1 cellular context compared by ENCODE assay signal in the genomic region with DNA sequence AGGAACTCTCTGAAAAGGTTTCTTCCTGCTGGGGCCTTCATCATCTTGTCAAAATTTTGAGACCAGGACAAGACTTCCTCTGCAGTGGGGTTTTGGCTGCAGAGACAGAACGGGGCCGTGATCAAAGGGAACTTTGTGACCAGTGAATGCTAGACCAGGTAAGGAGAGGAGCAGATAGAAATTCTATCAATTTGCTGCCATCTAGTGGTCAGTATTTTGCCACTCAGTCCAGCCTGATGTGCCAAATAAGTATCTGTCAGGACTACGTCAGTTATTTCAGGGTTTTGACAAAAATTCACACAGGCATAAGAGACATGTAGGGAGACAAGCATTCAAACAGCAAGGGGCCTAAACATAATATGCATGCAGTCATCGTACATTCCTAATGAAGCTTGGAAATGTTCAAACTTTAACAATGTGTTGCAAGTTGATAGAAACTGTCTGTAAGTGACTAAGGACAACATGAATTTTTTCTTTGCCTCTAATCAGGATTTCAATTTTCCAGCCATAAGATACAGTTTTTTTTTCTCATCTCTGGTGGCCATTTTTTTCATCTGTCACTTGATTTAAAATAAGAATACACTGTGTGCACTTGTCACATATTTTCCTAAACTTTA.
TF ChIP-seq lines count a peak whose summit lies in the region.

No MANE protein-coding gene starts in this region.

TF ChIP-seq in K562, 482 proteins besides CTCF, POLR2A, EP300 and RAD21 (continued from another document):
- TF ChIP-seq, protein P1, sequence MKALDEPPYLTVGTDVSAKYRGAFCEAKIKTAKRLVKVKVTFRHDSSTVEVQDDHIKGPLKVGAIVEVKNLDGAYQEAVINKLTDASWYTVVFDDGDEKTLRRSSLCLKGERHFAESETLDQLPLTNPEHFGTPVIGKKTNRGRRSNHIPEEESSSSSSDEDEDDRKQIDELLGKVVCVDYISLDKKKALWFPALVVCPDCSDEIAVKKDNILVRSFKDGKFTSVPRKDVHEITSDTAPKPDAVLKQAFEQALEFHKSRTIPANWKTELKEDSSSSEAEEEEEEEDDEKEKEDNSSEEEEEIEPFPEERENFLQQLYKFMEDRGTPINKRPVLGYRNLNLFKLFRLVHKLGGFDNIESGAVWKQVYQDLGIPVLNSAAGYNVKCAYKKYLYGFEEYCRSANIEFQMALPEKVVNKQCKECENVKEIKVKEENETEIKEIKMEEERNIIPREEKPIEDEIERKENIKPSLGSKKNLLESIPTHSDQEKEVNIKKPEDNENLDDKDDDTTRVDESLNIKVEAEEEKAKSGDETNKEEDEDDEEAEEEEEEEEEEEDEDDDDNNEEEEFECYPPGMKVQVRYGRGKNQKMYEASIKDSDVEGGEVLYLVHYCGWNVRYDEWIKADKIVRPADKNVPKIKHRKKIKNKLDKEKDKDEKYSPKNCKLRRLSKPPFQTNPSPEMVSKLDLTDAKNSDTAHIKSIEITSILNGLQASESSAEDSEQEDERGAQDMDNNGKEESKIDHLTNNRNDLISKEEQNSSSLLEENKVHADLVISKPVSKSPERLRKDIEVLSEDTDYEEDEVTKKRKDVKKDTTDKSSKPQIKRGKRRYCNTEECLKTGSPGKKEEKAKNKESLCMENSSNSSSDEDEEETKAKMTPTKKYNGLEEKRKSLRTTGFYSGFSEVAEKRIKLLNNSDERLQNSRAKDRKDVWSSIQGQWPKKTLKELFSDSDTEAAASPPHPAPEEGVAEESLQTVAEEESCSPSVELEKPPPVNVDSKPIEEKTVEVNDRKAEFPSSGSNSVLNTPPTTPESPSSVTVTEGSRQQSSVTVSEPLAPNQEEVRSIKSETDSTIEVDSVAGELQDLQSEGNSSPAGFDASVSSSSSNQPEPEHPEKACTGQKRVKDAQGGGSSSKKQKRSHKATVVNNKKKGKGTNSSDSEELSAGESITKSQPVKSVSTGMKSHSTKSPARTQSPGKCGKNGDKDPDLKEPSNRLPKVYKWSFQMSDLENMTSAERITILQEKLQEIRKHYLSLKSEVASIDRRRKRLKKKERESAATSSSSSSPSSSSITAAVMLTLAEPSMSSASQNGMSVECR (CRISPR knock-in tag; IDR thresholded peaks at IDR 0.05): no peak
- TF ChIP-seq SMC3 (conservative IDR thresholded peaks at IDR 0.05; ENCODE audit: insufficient read depth, low read depth, low read length) (peak; percentile 70), ATF1 (CRISPR knock-in tag; IDR thresholded peaks at IDR 0.05) (no peak), ATF1 (tag; IDR thresholded peaks at IDR 0.05) (peak; percentile 26; the same call in 1 of the 2 replicates), FUS (optimal IDR thresholded peaks at IDR 0.05; ENCODE audit: low read depth, low read length) (no peak)
- TF ChIP-seq, protein P2, sequence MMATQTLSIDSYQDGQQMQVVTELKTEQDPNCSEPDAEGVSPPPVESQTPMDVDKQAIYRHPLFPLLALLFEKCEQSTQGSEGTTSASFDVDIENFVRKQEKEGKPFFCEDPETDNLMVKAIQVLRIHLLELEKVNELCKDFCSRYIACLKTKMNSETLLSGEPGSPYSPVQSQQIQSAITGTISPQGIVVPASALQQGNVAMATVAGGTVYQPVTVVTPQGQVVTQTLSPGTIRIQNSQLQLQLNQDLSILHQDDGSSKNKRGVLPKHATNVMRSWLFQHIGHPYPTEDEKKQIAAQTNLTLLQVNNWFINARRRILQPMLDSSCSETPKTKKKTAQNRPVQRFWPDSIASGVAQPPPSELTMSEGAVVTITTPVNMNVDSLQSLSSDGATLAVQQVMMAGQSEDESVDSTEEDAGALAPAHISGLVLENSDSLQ (IDR thresholded peaks at IDR 0.05): peak; percentile 51; the same call in 1 of the 2 replicates
- TF ChIP-seq, protein P3, sequence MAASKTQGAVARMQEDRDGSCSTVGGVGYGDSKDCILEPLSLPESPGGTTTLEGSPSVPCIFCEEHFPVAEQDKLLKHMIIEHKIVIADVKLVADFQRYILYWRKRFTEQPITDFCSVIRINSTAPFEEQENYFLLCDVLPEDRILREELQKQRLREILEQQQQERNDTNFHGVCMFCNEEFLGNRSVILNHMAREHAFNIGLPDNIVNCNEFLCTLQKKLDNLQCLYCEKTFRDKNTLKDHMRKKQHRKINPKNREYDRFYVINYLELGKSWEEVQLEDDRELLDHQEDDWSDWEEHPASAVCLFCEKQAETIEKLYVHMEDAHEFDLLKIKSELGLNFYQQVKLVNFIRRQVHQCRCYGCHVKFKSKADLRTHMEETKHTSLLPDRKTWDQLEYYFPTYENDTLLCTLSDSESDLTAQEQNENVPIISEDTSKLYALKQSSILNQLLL (CRISPR knock-in tag; IDR thresholded peaks at IDR 0.05; ENCODE audit: borderline replicate concordance): no peak
